9 cellular contexts compared by ENCODE assay signal in the genomic region with DNA sequence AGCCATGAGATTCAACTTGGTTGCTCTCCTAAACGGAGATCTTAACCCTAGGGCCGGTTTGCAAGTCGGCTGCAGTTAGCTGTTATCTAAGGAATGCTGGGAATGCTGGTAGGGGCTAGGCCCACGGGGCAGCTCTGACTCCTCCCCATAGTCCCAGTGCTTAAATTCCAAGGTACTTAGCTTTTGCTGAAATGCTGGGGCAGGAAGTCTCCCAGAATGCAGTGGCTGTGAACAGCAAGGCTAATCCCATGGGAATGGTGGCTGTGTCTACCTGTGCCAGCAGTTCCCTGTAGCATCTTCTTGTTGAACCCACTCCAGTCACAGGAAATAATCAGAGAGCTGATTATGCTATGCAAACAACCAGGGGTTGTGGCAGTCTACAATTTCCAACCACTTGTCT.
A peak's percentile ranks its signal among the peaks of the same experiment; 100 is the strongest.
DNase-seq lines count a peak whose midpoint lies in the region; ATAC-seq, FAIRE-seq and TF ChIP-seq lines count a peak whose summit lies in the region.
"Had no signal": no experiment of that assay in that cellular context is flagged by ENCODE, and none has a peak within 500 bp of the region (broad histone marks: within the 10 kb centered on the region; RNA-seq: fewer than 3 reads in every experiment).

No MANE protein-coding gene starts in this region.

- intact Hi-C loops in lower lobe of right lung (cut with DNase I): loop anchor here (10.0 kb wide), 1 partner anchor 170 kb away; no protein-coding TSS in a partner anchor

- H3K9me3 ChIP-seq in lower lobe of right lung: no peaks in the 10 kb centered on the region
- H3K9me3 ChIP-seq: adrenal gland had no signal

- H3K27ac ChIP-seq in lower lobe of right lung: peak overlapping the region; percentile 55

- peak; percentile 44 for DNase-seq in COR-L47 (lab: John Stamatoyannopoulos, UW)
- DNase-seq in M059J (ENCODE audit: low read depth): peak; percentile 81
- peak; percentile 78 for DNase-seq in ecto neural progenitor cell (ENCODE audit: low spot score)
- DNase-seq in lower lobe of right lung: peak; percentile 47
- DNase-seq in GM12892 (ENCODE audit: insufficient read length): no peak
- DNase-seq in hippocampal formation (lab: John Stamatoyannopoulos, UW): no peak
- DNase-seq in GM19240 (ENCODE audit: insufficient read length, low spot score): no peak

- H3K4me1 ChIP-seq in lower lobe of right lung: peaks cover 13% of the 10 kb centered on the region
- H3K4me1 ChIP-seq: adrenal gland had no signal

- TF ChIP-seq CTCF in lower lobe of right lung (IDR thresholded peaks at IDR 0.05): no peak

- no peak for FAIRE-seq in GM12892 (lab: Jason Lieb, UNC)

- no peak for TF ChIP-seq POLR2A in GM12892 (IDR thresholded peaks at IDR 0.05; ENCODE audit: low read depth, low read length)

- no peaks in the 10 kb centered on the region for H3K27me3 ChIP-seq in lower lobe of right lung (ENCODE audit: low read depth)
- H3K27me3 ChIP-seq: adrenal gland had no signal

- ATAC-seq in lower lobe of right lung (peak; percentile 87 to 89), GM19455 (IDR thresholded peaks at IDR 0.05; ENCODE audit: unreplicated experiment) (no peak)

- no peak overlapping the region for H3K4me3 ChIP-seq in lower lobe of right lung
- H3K4me3 ChIP-seq: adrenal gland had no signal

- H3K36me3 ChIP-seq in lower lobe of right lung: no peaks in the 10 kb centered on the region
- H3K36me3 ChIP-seq: adrenal gland had no signal

Comparison
In these comparisons a context has a peak if more than half of its experiments do, and no peak if none do; other contexts are left out.
1. DNase-seq: peak in COR-L47 (single experiment), M059J (single experiment), ecto neural progenitor cell (single experiment) and lower lobe of right lung (single experiment); none in GM12892 (single experiment), hippocampal formation (0 of 2) and GM19240 (single experiment).